1 cellular context compared by ENCODE assay signal in the genomic region with DNA sequence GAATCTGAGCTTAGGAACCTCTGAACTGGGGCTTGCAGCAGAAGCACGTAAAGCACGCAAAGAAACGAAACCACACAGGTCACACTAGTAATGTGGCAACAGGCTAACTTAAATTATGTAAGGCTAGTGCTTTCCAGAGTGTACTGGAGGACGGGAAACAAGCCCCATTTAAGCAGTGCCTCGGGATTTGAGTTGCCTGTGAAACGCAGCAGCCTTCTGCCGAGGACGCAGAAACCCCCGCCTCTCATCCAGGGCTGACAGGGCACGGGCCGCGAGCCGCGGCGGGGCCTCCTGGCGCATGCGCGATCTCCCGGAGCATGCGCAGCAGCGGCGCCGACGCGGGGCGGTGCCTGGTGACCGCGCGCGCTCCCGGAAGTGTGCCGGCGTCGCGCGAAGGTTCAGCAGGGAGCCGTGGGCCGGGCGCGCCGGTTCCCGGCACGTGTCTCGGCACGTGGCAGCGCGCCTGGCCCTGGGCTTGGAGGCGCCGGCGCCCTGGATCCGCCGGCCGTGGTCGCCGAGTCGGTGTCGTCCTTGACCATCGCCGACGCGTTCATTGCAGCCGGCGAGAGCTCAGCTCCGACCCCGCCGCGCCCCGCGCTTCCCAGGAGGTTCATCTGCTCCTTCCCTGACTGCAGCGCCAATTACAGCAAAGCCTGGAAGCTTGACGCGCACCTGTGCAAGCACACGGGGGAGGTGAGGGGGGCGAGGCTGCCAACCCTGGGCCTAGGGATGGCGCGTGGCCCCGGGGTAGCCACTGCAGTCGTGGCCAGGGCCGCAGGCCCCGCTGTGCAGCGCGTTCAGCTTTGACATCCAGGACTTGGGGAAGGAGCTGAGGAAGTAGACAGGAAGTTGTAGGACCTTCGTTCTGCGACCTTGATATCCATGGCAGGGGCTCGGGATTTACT.
TF ChIP-seq lines count a peak whose summit lies in the region.

GTF3A (plus strand) TSS at position 374 of the 905 bp plus-strand sequence.

TF ChIP-seq in HepG2, 621 proteins besides CTCF, POLR2A, EP300 and RAD21 (continued from another document and continues in another):
- TF ChIP-seq, protein P1, sequence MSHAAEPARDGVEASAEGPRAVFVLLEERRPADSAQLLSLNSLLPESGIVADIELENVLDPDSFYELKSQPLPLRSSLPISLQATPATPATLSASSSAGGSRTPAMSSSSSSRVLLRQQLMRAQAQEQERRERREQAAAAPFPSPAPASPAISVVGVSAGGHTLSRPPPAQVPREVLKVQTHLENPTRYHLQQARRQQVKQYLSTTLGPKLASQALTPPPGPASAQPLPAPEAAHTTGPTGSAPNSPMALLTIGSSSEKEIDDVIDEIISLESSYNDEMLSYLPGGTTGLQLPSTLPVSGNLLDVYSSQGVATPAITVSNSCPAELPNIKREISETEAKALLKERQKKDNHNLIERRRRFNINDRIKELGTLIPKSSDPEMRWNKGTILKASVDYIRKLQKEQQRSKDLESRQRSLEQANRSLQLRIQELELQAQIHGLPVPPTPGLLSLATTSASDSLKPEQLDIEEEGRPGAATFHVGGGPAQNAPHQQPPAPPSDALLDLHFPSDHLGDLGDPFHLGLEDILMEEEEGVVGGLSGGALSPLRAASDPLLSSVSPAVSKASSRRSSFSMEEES (CRISPR knock-in tag; IDR thresholded peaks at IDR 0.05): peak; percentile 74
- TF ChIP-seq, protein P2, sequence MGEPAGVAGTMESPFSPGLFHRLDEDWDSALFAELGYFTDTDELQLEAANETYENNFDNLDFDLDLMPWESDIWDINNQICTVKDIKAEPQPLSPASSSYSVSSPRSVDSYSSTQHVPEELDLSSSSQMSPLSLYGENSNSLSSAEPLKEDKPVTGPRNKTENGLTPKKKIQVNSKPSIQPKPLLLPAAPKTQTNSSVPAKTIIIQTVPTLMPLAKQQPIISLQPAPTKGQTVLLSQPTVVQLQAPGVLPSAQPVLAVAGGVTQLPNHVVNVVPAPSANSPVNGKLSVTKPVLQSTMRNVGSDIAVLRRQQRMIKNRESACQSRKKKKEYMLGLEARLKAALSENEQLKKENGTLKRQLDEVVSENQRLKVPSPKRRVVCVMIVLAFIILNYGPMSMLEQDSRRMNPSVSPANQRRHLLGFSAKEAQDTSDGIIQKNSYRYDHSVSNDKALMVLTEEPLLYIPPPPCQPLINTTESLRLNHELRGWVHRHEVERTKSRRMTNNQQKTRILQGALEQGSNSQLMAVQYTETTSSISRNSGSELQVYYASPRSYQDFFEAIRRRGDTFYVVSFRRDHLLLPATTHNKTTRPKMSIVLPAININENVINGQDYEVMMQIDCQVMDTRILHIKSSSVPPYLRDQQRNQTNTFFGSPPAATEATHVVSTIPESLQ (CRISPR knock-in tag; conservative IDR thresholded peaks at IDR 0.05): peak; percentile 75; the same call in 1 of the 2 replicates
- TF ChIP-seq RXRB (CRISPR knock-in tag; IDR thresholded peaks at IDR 0.05; ENCODE audit: borderline replicate concordance) (0 out of 2 replicates have a peak, but pooled peaks have one; percentile 16), GATAD1 (CRISPR knock-in tag; IDR thresholded peaks at IDR 0.05) (peak; percentile 61), ZNF230 (CRISPR knock-in tag; IDR thresholded peaks at IDR 0.05) (peak; percentile 41; the same call in 1 of the 2 replicates), ZNF576 (CRISPR knock-in tag; IDR thresholded peaks at IDR 0.05) (peak; percentile 82; the same call in 1 of the 2 replicates), TAF1 (CRISPR knock-in tag; IDR thresholded peaks at IDR 0.05) (peak; percentile 75), CREB3 (CRISPR knock-in tag; IDR thresholded peaks at IDR 0.05) (peak; percentile 96), MTF2 (CRISPR knock-in tag; IDR thresholded peaks at IDR 0.05; ENCODE audit: borderline replicate concordance) (no peak), CCDC6 (CRISPR knock-in tag; IDR thresholded peaks at IDR 0.05) (peak; percentile 97; the same call in 1 of the 2 replicates), ZNF264 (CRISPR knock-in tag; IDR thresholded peaks at IDR 0.05) (peak; percentile 70; the same call in 1 of the 2 replicates), TMF1 (CRISPR knock-in tag; IDR thresholded peaks at IDR 0.05; ENCODE audit: low read depth) (peak; percentile 99), ZBTB40 (IDR thresholded peaks at IDR 0.05) (no peak), ZBTB40 (CRISPR knock-in tag; IDR thresholded peaks at IDR 0.05) (peak; percentile 70; the same call in 1 of the 2 replicates), SNAI1 (CRISPR knock-in tag; IDR thresholded peaks at IDR 0.05; ENCODE audit: borderline replicate concordance) (peak; percentile 51; the same call in 1 of the 2 replicates), ZNF782 (CRISPR knock-in tag; IDR thresholded peaks at IDR 0.05; ENCODE audit: borderline replicate concordance) (peak; percentile 59; the same call in 1 of the 2 replicates), POLR2AphosphoS5 (IDR thresholded peaks at IDR 0.05; ENCODE audit: low read depth, low read length) (peak; percentile 88), KDM5A (IDR thresholded peaks at IDR 0.05; ENCODE audit: borderline replicate concordance, low read length) (no peak), TSC22D2 (CRISPR knock-in tag; IDR thresholded peaks at IDR 0.05; ENCODE audit: borderline replicate concordance) (peak; percentile 65; the same call in 1 of the 2 replicates), JARID2 (CRISPR knock-in tag; IDR thresholded peaks at IDR 0.05; ENCODE audit: insufficient replicate concordance) (peak; percentile 18), SMAD1 (CRISPR knock-in tag; IDR thresholded peaks at IDR 0.05; ENCODE audit: borderline replicate concordance, low read depth) (no peak), ZNF3 (CRISPR knock-in tag; IDR thresholded peaks at IDR 0.05) (0 out of 2 replicates have a peak, but pooled peaks have one; percentile 31), ZNF446 (CRISPR knock-in tag; IDR thresholded peaks at IDR 0.05) (peak; percentile 99), ESRRA (CRISPR knock-in tag; IDR thresholded peaks at IDR 0.05; ENCODE audit: low read depth) (peak; percentile 74), KLF12 (CRISPR knock-in tag; IDR thresholded peaks at IDR 0.05; ENCODE audit: borderline replicate concordance) (peak; percentile 89), HDAC1 (CRISPR knock-in tag; IDR thresholded peaks at IDR 0.05) (peak; percentile 80), JUND (CRISPR knock-in tag; IDR thresholded peaks at IDR 0.05) (no peak; the same call in 1 of the 2 replicates), AKAP8 (CRISPR knock-in tag; IDR thresholded peaks at IDR 0.05) (peak; percentile 46; the same call in 1 of the 2 replicates)
- TF ChIP-seq, protein P3, sequence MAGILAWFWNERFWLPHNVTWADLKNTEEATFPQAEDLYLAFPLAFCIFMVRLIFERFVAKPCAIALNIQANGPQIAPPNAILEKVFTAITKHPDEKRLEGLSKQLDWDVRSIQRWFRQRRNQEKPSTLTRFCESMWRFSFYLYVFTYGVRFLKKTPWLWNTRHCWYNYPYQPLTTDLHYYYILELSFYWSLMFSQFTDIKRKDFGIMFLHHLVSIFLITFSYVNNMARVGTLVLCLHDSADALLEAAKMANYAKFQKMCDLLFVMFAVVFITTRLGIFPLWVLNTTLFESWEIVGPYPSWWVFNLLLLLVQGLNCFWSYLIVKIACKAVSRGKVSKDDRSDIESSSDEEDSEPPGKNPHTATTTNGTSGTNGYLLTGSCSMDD (CRISPR knock-in tag; IDR thresholded peaks at IDR 0.05): peak; percentile 63; the same call in 1 of the 2 replicates
- TF ChIP-seq, protein P4, sequence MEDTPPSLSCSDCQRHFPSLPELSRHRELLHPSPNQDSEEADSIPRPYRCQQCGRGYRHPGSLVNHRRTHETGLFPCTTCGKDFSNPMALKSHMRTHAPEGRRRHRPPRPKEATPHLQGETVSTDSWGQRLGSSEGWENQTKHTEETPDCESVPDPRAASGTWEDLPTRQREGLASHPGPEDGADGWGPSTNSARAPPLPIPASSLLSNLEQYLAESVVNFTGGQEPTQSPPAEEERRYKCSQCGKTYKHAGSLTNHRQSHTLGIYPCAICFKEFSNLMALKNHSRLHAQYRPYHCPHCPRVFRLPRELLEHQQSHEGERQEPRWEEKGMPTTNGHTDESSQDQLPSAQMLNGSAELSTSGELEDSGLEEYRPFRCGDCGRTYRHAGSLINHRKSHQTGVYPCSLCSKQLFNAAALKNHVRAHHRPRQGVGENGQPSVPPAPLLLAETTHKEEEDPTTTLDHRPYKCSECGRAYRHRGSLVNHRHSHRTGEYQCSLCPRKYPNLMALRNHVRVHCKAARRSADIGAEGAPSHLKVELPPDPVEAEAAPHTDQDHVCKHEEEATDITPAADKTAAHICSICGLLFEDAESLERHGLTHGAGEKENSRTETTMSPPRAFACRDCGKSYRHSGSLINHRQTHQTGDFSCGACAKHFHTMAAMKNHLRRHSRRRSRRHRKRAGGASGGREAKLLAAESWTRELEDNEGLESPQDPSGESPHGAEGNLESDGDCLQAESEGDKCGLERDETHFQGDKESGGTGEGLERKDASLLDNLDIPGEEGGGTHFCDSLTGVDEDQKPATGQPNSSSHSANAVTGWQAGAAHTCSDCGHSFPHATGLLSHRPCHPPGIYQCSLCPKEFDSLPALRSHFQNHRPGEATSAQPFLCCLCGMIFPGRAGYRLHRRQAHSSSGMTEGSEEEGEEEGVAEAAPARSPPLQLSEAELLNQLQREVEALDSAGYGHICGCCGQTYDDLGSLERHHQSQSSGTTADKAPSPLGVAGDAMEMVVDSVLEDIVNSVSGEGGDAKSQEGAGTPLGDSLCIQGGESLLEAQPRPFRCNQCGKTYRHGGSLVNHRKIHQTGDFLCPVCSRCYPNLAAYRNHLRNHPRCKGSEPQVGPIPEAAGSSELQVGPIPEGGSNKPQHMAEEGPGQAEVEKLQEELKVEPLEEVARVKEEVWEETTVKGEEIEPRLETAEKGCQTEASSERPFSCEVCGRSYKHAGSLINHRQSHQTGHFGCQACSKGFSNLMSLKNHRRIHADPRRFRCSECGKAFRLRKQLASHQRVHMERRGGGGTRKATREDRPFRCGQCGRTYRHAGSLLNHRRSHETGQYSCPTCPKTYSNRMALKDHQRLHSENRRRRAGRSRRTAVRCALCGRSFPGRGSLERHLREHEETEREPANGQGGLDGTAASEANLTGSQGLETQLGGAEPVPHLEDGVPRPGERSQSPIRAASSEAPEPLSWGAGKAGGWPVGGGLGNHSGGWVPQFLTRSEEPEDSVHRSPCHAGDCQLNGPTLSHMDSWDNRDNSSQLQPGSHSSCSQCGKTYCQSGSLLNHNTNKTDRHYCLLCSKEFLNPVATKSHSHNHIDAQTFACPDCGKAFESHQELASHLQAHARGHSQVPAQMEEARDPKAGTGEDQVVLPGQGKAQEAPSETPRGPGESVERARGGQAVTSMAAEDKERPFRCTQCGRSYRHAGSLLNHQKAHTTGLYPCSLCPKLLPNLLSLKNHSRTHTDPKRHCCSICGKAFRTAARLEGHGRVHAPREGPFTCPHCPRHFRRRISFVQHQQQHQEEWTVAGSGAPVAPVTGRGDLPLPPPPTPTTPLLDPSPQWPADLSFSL (CRISPR knock-in tag; IDR thresholded peaks at IDR 0.05): no peak
